In genomic region chr5:18003784-18004183, GRCh38 we compare ENCODE assay signal across 22 cellular contexts.
"Had no signal": no experiment of that assay in that cellular context is flagged by ENCODE, and none has a peak within 500 bp of the region (broad histone marks: within the 10 kb centered on the region; RNA-seq: fewer than 3 reads in every experiment).

No MANE protein-coding gene starts in this region.

- H3K9me3 ChIP-seq: colonic mucosa, esophagus muscularis mucosa, gastrocnemius medialis, lower lobe of right lung had no signal

- H3K27ac ChIP-seq: colonic mucosa, esophagus muscularis mucosa, gastrocnemius medialis, heart right ventricle, left lung, lower lobe of right lung had no signal

- H3K27me3 Mint-ChIP-seq: dendritic cell treated with granulocyte-macrophage colony-stimulating factor and Interleukin-4, amounts not matched to agents 40 ng/mL and 50 ng/mL, for 4 days; naive thymus-derived CD4-positive, alpha-beta T cell had no signal

- H3K27ac Mint-ChIP-seq: dendritic cell treated with granulocyte-macrophage colony-stimulating factor and Interleukin-4, amounts not matched to agents 40 ng/mL and 50 ng/mL, for 4 days; memory B cell; naive thymus-derived CD4-positive, alpha-beta T cell had no signal

- H3K27me3 ChIP-seq: colonic mucosa, esophagus muscularis mucosa, gastrocnemius medialis, heart right ventricle, left lung had no signal

- H3K4me1 Mint-ChIP-seq: memory B cell; naive thymus-derived CD4-positive, alpha-beta T cell had no signal

- DNase-seq: colonic mucosa; cortex of kidney; effector memory CD4-positive, alpha-beta T cell; foreskin melanocyte; gastrocnemius medialis; glutamatergic neuron; head of caudate nucleus; heart right ventricle; hippocampal formation; left cardiac atrium; left lung; left ventricle myocardium superior; lower lobe of right lung; mesendoderm; midbrain; naive thymus-derived CD4-positive, alpha-beta T cell had no signal

- H3K36me3 ChIP-seq: colonic mucosa, esophagus muscularis mucosa, gastrocnemius medialis, heart right ventricle, left lung, lower lobe of right lung had no signal

- FAIRE-seq: endothelial cell of umbilical vein, islet of Langerhans, keratinocyte had no signal

- H3K36me3 Mint-ChIP-seq: memory B cell; naive thymus-derived CD4-positive, alpha-beta T cell had no signal

- H3K4me3 Mint-ChIP-seq: dendritic cell treated with granulocyte-macrophage colony-stimulating factor and Interleukin-4, amounts not matched to agents 40 ng/mL and 50 ng/mL, for 4 days; memory B cell; naive thymus-derived CD4-positive, alpha-beta T cell had no signal

- H3K4me1 ChIP-seq: colonic mucosa, esophagus muscularis mucosa, gastrocnemius medialis, heart right ventricle, left lung, lower lobe of right lung had no signal

- ATAC-seq: gastrocnemius medialis; heart right ventricle; left cardiac atrium; left lung; left ventricle myocardium superior; lower lobe of right lung; naive thymus-derived CD4-positive, alpha-beta T cell had no signal

- H3K4me3 ChIP-seq: colonic mucosa, esophagus muscularis mucosa, gastrocnemius medialis, heart right ventricle, left lung, lower lobe of right lung had no signal
